ENCODE assay signal across 30 cellular contexts in the genomic region with DNA sequence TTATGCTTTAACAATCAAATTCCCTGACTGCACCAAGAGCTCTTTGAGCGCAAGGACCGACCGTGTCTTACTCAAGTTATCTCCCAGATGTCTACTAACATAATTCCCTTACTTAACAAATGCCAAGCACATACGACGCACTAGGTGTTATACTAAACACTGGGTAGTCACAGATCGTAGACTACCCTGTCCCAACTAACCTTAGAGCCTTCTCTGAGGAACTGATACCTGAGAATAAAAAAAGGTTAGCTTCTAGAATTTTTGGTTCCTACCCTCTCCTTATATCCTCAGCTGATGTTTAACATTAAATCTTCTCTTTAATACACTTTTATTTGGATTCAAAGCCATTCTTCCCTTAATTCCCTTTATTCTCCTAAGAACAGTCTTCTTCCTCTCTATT. TPM values are rescaled to one million over a fixed set of nuclear protein-coding genes. Genes with fewer than 3 reads are reported as not detected.
DNase-seq lines count a peak whose midpoint lies in the region; ATAC-seq, FAIRE-seq and TF ChIP-seq lines count a peak whose summit lies in the region.
"Had no signal": no experiment of that assay in that cellular context is flagged by ENCODE, and none has a peak within 500 bp of the region (broad histone marks: within the 10 kb centered on the region; RNA-seq: fewer than 3 reads in every experiment).

No MANE protein-coding gene starts in this region.

- no peak overlapping the region for H3K4me3 Mint-ChIP-seq in astrocyte (ENCODE audit: unreplicated experiment)
- H3K4me3 Mint-ChIP-seq: activated CD4-positive, alpha-beta T cell treated with anti-CD3 and anti-CD28 coated beads, Interleukin-2, amount 10 ng/mL, durations not matched to agents 24 days and 14 days; CD8-positive, alpha-beta T cell; immature natural killer cell; mesothelial cell of epicardium; natural killer cell; T-helper 17 cell had no signal

- H3K4me3 ChIP-seq in astrocyte (ENCODE audit: insufficient read depth, low read depth, low read length) = no peak overlapping the region
- H3K4me3 ChIP-seq: adrenal gland, hepatocyte, left lung, pancreas, right lobe of liver, thyroid gland had no signal

- H3K9ac ChIP-seq in astrocyte (ENCODE audit: low read length) = no peak overlapping the region
- H3K9ac ChIP-seq: SK-N-SH had no signal

- peaks cover 30% of the 10 kb centered on the region for H3K4me1 Mint-ChIP-seq in astrocyte (ENCODE audit: low read depth, unreplicated experiment)
- H3K4me1 Mint-ChIP-seq: activated CD4-positive, alpha-beta T cell treated with anti-CD3 and anti-CD28 coated beads, Interleukin-2, amount 10 ng/mL, durations not matched to agents 24 days and 14 days; immature natural killer cell; natural killer cell; T-helper 17 cell had no signal

- no peak overlapping the region for H2AFZ ChIP-seq in astrocyte (ENCODE audit: low read depth, low read length)
- H2AFZ ChIP-seq: hepatocyte had no signal

- peak overlapping the region; percentile 72 for H3K27ac Mint-ChIP-seq in astrocyte (ENCODE audit: unreplicated experiment)
- H3K27ac Mint-ChIP-seq: activated CD4-positive, alpha-beta T cell treated with anti-CD3 and anti-CD28 coated beads, Interleukin-2, amount 10 ng/mL, durations not matched to agents 24 days and 14 days; CD8-positive, alpha-beta T cell; immature natural killer cell; mesothelial cell of epicardium; natural killer cell; T-helper 17 cell had no signal

- peak overlapping the region; percentile 83 for H3K4me2 ChIP-seq in astrocyte (ENCODE audit: low read length)
- H3K4me2 ChIP-seq: hepatocyte, SK-N-SH had no signal

- no peaks in the 10 kb centered on the region for H3K27me3 Mint-ChIP-seq in astrocyte (ENCODE audit: low read depth, unreplicated experiment)
- H3K27me3 Mint-ChIP-seq: activated CD4-positive, alpha-beta T cell treated with anti-CD3 and anti-CD28 coated beads, Interleukin-2, amount 10 ng/mL, durations not matched to agents 24 days and 14 days; T-helper 17 cell had no signal

- H3K27me3 ChIP-seq in astrocyte (ENCODE audit: insufficient read depth, low read length) = no peaks in the 10 kb centered on the region
- H3K27me3 ChIP-seq: adrenal gland, hepatocyte, left lung, pancreas, right lobe of liver, thyroid gland had no signal

- TF ChIP-seq CTCF in astrocyte (IDR thresholded peaks at IDR 0.05; ENCODE audit: insufficient read depth, low read depth, low read length) = no peak
- no peak for TF ChIP-seq CTCF in omental fat pad (IDR thresholded peaks at IDR 0.05)

- H3K9me3 ChIP-seq in astrocyte (ENCODE audit: insufficient read depth, low read depth, low read length) = no peaks in the 10 kb centered on the region
- H3K9me3 ChIP-seq: adrenal gland, left lung, pancreas, right lobe of liver, SK-N-SH, thyroid gland had no signal

- H4K20me1 ChIP-seq in astrocyte (ENCODE audit: insufficient read depth, low read length) = no peaks in the 10 kb centered on the region

- peak overlapping the region; percentile 80 for H3K27ac ChIP-seq in astrocyte (ENCODE audit: low read depth, low read length)
- H3K27ac ChIP-seq: adrenal gland, hepatocyte, left lung, pancreas, right lobe of liver, thyroid gland had no signal

- peaks cover 54% of the 10 kb centered on the region for H3K79me2 ChIP-seq in astrocyte (ENCODE audit: insufficient read depth, low read length)

- peak; percentile 59 for ATAC-seq in GM19455 (IDR thresholded peaks at IDR 0.05; ENCODE audit: unreplicated experiment)
- peak; percentile 63 for ATAC-seq in HG02870 (IDR thresholded peaks at IDR 0.05; ENCODE audit: unreplicated experiment)
- ATAC-seq in HG02610 (IDR thresholded peaks at IDR 0.05; ENCODE audit: unreplicated experiment) = no peak
- no peak for ATAC-seq in omental fat pad (ENCODE audit: low FRiP score)
- ATAC-seq: CD8-positive, alpha-beta T cell; left lung; natural killer cell; right lobe of liver; T-helper 17 cell had no signal

- H3K4me1 ChIP-seq in astrocyte (ENCODE audit: insufficient read depth, low read length) = peaks cover 15% of the 10 kb centered on the region
- H3K4me1 ChIP-seq: left lung, right lobe of liver, thyroid gland had no signal

- no peaks in the 10 kb centered on the region for H3K36me3 ChIP-seq in astrocyte (ENCODE audit: insufficient read depth, low read length)
- H3K36me3 ChIP-seq: adrenal gland, left lung, pancreas, right lobe of liver, thyroid gland had no signal

- FAIRE-seq in astrocyte (lab: Jason Lieb, UNC) (no peak), HTR-8/SVneo (lab: Jason Lieb, UNC) (no peak)
- FAIRE-seq: frontal cortex, pancreas had no signal

- no peaks in the 10 kb centered on the region for H3K36me3 Mint-ChIP-seq in astrocyte (ENCODE audit: low read depth, unreplicated experiment)
- H3K36me3 Mint-ChIP-seq: CD8-positive, alpha-beta T cell; immature natural killer cell; mesothelial cell of epicardium; natural killer cell had no signal

- no peaks in the 10 kb centered on the region for H3K9me3 Mint-ChIP-seq in astrocyte (ENCODE audit: unreplicated experiment)
- H3K9me3 Mint-ChIP-seq: CD8-positive, alpha-beta T cell; immature natural killer cell; mesothelial cell of epicardium; natural killer cell had no signal

- intact Hi-C loops in posterior cingulate gyrus (cut with DNase I) = no loop called here

- DNase-seq in astrocyte (ENCODE audit: low read depth) = no peak
- DNase-seq in posterior cingulate gyrus = no peak
- DNase-seq in HTR-8/SVneo (ENCODE audit: insufficient read length, low spot score) = no peak
- DNase-seq in omental fat pad (ENCODE audit: low spot score) = no peak
- DNase-seq: activated CD4-positive, alpha-beta T cell treated with anti-CD3 and anti-CD28 coated beads, Interleukin-2, amount 10 ng/mL, durations not matched to agents 24 days and 14 days; activated naive CD4-positive, alpha-beta T cell; activated T-cell treated with anti-CD3 and anti-CD28 coated beads, Interleukin-2, amount 50 U/mL, for 48 hours; adrenal gland; AML-193; CD8-positive, alpha-beta T cell; cortex of kidney; immature natural killer cell; Kasumi-1; left lung; natural killer cell; NCI-H187 treated with DMSO at 0.1 percent for 48 hours; NCI-H526 treated with DMSO at 0.1 percent for 48 hours; pancreas; right lobe of liver; SK-N-SH; stimulated activated CD4-positive, alpha-beta T cell treated with anti-CD3 and anti-CD28 coated beads, Interleukin-4, amount 100 ng/mL, for 4 hours; stimulated activated naive CD8-positive, alpha-beta T cell treated with anti-CD3 and anti-CD28 coated beads, Interleukin-15, Interleukin-2, amounts not matched to agents 100 U/mL and 50 U/mL, for 24 hours; T-helper 17 cell; thyroid gland had no signal

RNA-seq across cellular contexts. Expression of gene EPB41L2, which starts 38.5 kb away (rescaled TPM):
- 120 and 136 TPM in 2 replicates for total RNA-seq in astrocyte
- 100 to 1,000 TPM; 104 to 317 (median 144) TPM for total RNA-seq in omental fat pad

Comparison
In these comparisons a context has a peak if more than half of its experiments do, and no peak if none do; other contexts are left out.
1. ATAC-seq: peak in GM19455 (single experiment) and HG02870 (single experiment); none in HG02610 (single experiment) and omental fat pad (single experiment).